ENCODE assay signal across 8 cellular contexts in the genomic region with DNA sequence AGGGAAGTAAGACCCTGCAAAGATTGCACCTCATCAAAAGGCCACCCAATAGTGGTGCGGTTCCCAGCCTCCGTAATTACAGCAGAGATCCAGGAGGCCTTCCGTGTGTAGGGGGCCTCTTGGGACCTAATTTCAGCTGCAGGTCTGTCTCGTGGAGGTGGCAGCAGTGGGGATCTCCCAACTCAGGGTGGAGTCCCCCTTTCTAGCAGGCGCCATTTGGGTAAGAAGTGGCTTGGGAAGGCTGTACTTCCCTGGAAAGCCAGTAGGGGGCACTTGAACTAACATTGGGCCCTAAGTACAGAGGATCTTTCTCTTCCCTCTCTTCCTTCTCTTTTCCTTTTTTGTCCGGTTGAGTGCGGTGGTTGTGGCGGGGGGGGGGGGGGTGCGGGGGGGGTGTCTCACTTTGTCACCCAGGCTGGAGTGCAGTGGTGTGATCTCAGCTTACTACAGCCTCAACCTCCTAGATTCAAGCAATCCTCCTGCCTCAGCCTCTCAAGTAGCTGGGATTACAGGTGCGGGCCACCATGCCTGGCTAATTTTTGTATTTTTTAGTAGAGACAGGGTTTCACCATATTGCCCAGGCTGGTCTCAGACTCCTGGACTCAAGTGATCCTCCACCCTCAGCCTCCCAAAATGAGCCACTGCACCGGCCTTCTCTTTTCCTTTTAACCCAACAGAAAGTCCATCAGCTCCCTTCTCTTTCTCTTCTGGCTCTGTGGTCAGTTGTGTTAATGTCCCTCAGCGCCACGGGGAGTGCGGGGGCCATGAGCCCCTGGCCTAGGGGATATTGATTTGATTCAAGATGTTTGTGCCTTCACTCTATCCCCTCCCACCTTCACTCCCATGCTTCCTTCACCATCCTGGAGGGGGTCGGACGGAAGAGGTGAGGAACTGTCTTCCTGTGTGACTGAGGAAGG. TPM values are rescaled to one million over a fixed set of nuclear protein-coding genes. Genes with fewer than 3 reads are reported as not detected.
DNase-seq lines count a peak whose midpoint lies in the region; ATAC-seq and TF ChIP-seq lines count a peak whose summit lies in the region.

No MANE protein-coding gene starts in this region.

- H3K4me3 ChIP-seq in cardiac muscle cell = no peak overlapping the region
- no peak overlapping the region for H3K4me3 ChIP-seq in epithelial cell of esophagus (ENCODE audit: low read length)

- H3K27ac ChIP-seq in cardiac muscle cell = no peak overlapping the region

- no peak for DNase-seq in cardiac muscle cell (ENCODE audit: low read depth in 1 of 2, low spot score in 1 of 2)
- DNase-seq in left ventricle myocardium superior = no peak
- DNase-seq in RPMI8226 = peak; percentile 15
- DNase-seq in epithelial cell of esophagus (ENCODE audit: low read depth) = peak; percentile 21
- peak; percentile 16 to 47 for DNase-seq in stimulated activated CD4-positive, alpha-beta T cell treated with anti-CD3 and anti-CD28 coated beads, Interleukin-4, amount 100 ng/mL, for 48 hours (ENCODE audit: low read depth in 2 of 2)
- no peak for DNase-seq in cerebellar cortex (ENCODE audit: low spot score)
- DNase-seq in hepatic stellate cell (ENCODE audit: low spot score) = no peak

- TF ChIP-seq CTCF in cardiac muscle cell (IDR thresholded peaks at IDR 0.05; ENCODE audit: low read depth, low read length) = peak; percentile 50
- TF ChIP-seq CTCF in epithelial cell of esophagus (IDR thresholded peaks at IDR 0.05; ENCODE audit: insufficient read depth, low read depth, low read length, missing control alignments) = peak; percentile 57

- no peaks in the 10 kb centered on the region for H3K4me1 ChIP-seq in cardiac muscle cell (ENCODE audit: low read depth)

- H3K36me3 ChIP-seq in cardiac muscle cell = no peaks in the 10 kb centered on the region

- intact Hi-C loops in left ventricle myocardium superior (cut with micrococcal nuclease) = loop anchor here (5.0 kb wide), 2 partner anchors 403 to 418 kb away; no protein-coding TSS in a partner anchor

- ATAC-seq in left ventricle myocardium superior = no peak
- no peak for ATAC-seq in HG03520 (IDR thresholded peaks at IDR 0.05; ENCODE audit: unreplicated experiment)

- H3K9me3 ChIP-seq in cardiac muscle cell (ENCODE audit: low read depth) = no peaks in the 10 kb centered on the region

- H3K27me3 ChIP-seq in cardiac muscle cell = no peaks in the 10 kb centered on the region

RNA-seq across cellular contexts. Expression of gene CENPO, which starts 32.0 kb away (rescaled TPM):
- total RNA-seq in cardiac muscle cell = 15.1 and 16.1 TPM in 2 replicates
- 6.1 and 7.9 TPM in 2 replicates for polyA plus RNA-seq in cardiac muscle cell
- total RNA-seq in left ventricle myocardium superior = 2.2 TPM

RNA-seq across cellular contexts. Expression of gene PTRHD1, which starts 32.0 kb away (rescaled TPM):
- 32.1 and 76.4 TPM in 2 replicates for total RNA-seq in cardiac muscle cell
- polyA plus RNA-seq in cardiac muscle cell = 35.5 and 54.3 TPM in 2 replicates
- 28.2 TPM for total RNA-seq in left ventricle myocardium superior

Comparison
In these comparisons a context has a peak if more than half of its experiments do, and no peak if none do; other contexts are left out.
1. DNase-seq: peak in RPMI8226 (single experiment), epithelial cell of esophagus (single experiment) and stimulated activated CD4-positive, alpha-beta T cell treated with anti-CD3 and anti-CD28 coated beads, Interleukin-4, amount 100 ng/mL, for 48 hours (2 of 2); none in cardiac muscle cell (0 of 2), left ventricle myocardium superior (single experiment), cerebellar cortex (single experiment) and hepatic stellate cell (single experiment).